Comparison of ENCODE assay signal across 8 cellular contexts in genomic region chr12:108967869-108968540, GRCh38. TPM values are rescaled to one million over a fixed set of nuclear protein-coding genes. Genes with fewer than 3 reads are reported as not detected.
DNase-seq lines count a peak whose midpoint lies in the region; ATAC-seq and TF ChIP-seq lines count a peak whose summit lies in the region.

No MANE protein-coding gene starts in this region.

- H3K27me3 ChIP-seq in AG04450 (ENCODE audit: control insufficient read depth, insufficient read depth, low read length) (peaks cover 8% of the 10 kb centered on the region), Peyer's patch (no peaks in the 10 kb centered on the region), left ventricle myocardium inferior (ENCODE audit: low read depth) (no peaks in the 10 kb centered on the region), gastroesophageal sphincter (peaks cover 39% of the 10 kb centered on the region)

- 10 to 44% methylated on average over 1 to 2 of the region's 2 CpGs for WGBS in gastroesophageal sphincter (ENCODE audit: low coverage in 1 of 2), 2 donors

- H3K9me3 Mint-ChIP-seq in activated CD4-positive, alpha-beta T cell treated with anti-CD3 and anti-CD28 coated beads, Interleukin-2, amount 10 ng/mL, durations not matched to agents 7 days and 5 days: no peaks in the 10 kb centered on the region

- no peak overlapping the region for H3K27ac Mint-ChIP-seq in activated CD4-positive, alpha-beta T cell treated with anti-CD3 and anti-CD28 coated beads, Interleukin-2, amount 10 ng/mL, durations not matched to agents 7 days and 5 days

- intact Hi-C loops in left ventricle myocardium inferior (cut with micrococcal nuclease): no loop called here

- H3K4me1 ChIP-seq in Peyer's patch (no peaks in the 10 kb centered on the region), left ventricle myocardium inferior (peaks cover 26% of the 10 kb centered on the region), gastroesophageal sphincter (no peaks in the 10 kb centered on the region)

- TF ChIP-seq POLR2A in Peyer's patch (IDR thresholded peaks at IDR 0.05) (no peak), gastroesophageal sphincter (IDR thresholded peaks at IDR 0.05) (no peak)

- H3K4me3 ChIP-seq in AG04450 (ENCODE audit: low read depth, low read length) (no peak overlapping the region), Peyer's patch (no peak overlapping the region), left ventricle myocardium inferior (no peak overlapping the region), gastroesophageal sphincter (no peak overlapping the region)

- no peak overlapping the region for H3K4me3 Mint-ChIP-seq in activated CD4-positive, alpha-beta T cell treated with anti-CD3 and anti-CD28 coated beads, Interleukin-2, amount 10 ng/mL, durations not matched to agents 7 days and 5 days

- CTCF ChIA-PET in AG04450 (lab: Charles Lee): no interaction called here
- CTCF ChIA-PET in activated CD4-positive, alpha-beta T cell treated with anti-CD3 and anti-CD28 coated beads, Interleukin-2, amount 10 ng/mL, durations not matched to agents 7 days and 5 days (lab: Charles Lee): interaction anchor here (1.3 kb wide), 1 partner anchor 164 kb away, joined by 3 read pairs; no protein-coding TSS in a partner anchor

- H3K36me3 Mint-ChIP-seq in activated CD4-positive, alpha-beta T cell treated with anti-CD3 and anti-CD28 coated beads, Interleukin-2, amount 10 ng/mL, durations not matched to agents 7 days and 5 days (ENCODE audit: low read depth): no peaks in the 10 kb centered on the region

- TF ChIP-seq CTCF in AG04450 (IDR thresholded peaks at IDR 0.05; ENCODE audit: low read depth, low read length) (peak; percentile 29), GM12874 (IDR thresholded peaks at IDR 0.05; ENCODE audit: insufficient read depth, low read depth, low read length) (peak; percentile 47; the same call in 1 of the 2 replicates), Peyer's patch (IDR thresholded peaks at IDR 0.05) (peak in 4 of 6 experiments; percentile 34 to 40 (median 38)), left ventricle myocardium inferior (IDR thresholded peaks at IDR 0.05; ENCODE audit: borderline replicate concordance) (peak; percentile 42), gastroesophageal sphincter (IDR thresholded peaks at IDR 0.05) (no peak)

- H3K27ac ChIP-seq in AG04450 (ENCODE audit: low read depth, low read length) (no peak overlapping the region), Peyer's patch (no peak overlapping the region), left ventricle myocardium inferior (replicated peaks) (peak overlapping the region; percentile 83), gastroesophageal sphincter (no peak overlapping the region)

- peaks cover 5% of the 10 kb centered on the region for H3K27me3 Mint-ChIP-seq in activated CD4-positive, alpha-beta T cell treated with anti-CD3 and anti-CD28 coated beads, Interleukin-2, amount 10 ng/mL, durations not matched to agents 7 days and 5 days

- no peak for TF ChIP-seq EP300 in gastroesophageal sphincter (IDR thresholded peaks at IDR 0.05)

- H3K36me3 ChIP-seq in Peyer's patch (no peaks in the 10 kb centered on the region), left ventricle myocardium inferior (no peaks in the 10 kb centered on the region), gastroesophageal sphincter (no peaks in the 10 kb centered on the region)

- ATAC-seq in gastroesophageal sphincter: no peak
- ATAC-seq in HG03520 (IDR thresholded peaks at IDR 0.05; ENCODE audit: unreplicated experiment): no peak

- no peak for DNase-seq in AG04450 (ENCODE audit: low read depth, low spot score)
- no peak for DNase-seq in Peyer's patch
- DNase-seq in left ventricle myocardium inferior: no peak
- DNase-seq in stimulated activated CD4-positive, alpha-beta T cell treated with anti-CD3 and anti-CD28 coated beads, Interleukin-4, amount 100 ng/mL, for 1 hour: no peak
- DNase-seq in activated CD4-positive, alpha-beta T cell treated with anti-CD3 and anti-CD28 coated beads, Interleukin-2, amount 10 ng/mL, durations not matched to agents 7 days and 5 days: no peak

- POLR2A ChIA-PET in AG04450 (lab: Yijun Ruan, JAX): no interaction called here
- POLR2A ChIA-PET in activated CD4-positive, alpha-beta T cell treated with anti-CD3 and anti-CD28 coated beads, Interleukin-2, amount 10 ng/mL, durations not matched to agents 7 days and 5 days (lab: Charles Lee): no interaction called here

- H3K9me3 ChIP-seq in AG04450 (ENCODE audit: control insufficient read depth, insufficient read depth, low read length) (no peaks in the 10 kb centered on the region), Peyer's patch (no peaks in the 10 kb centered on the region), left ventricle myocardium inferior (replicated peaks) (no peaks in the 10 kb centered on the region), gastroesophageal sphincter (no peaks in the 10 kb centered on the region)

- H3K4me1 Mint-ChIP-seq in activated CD4-positive, alpha-beta T cell treated with anti-CD3 and anti-CD28 coated beads, Interleukin-2, amount 10 ng/mL, durations not matched to agents 7 days and 5 days: no peaks in the 10 kb centered on the region

RNA-seq across cellular contexts. Expression of gene SVOP, which starts 52.9 kb away (rescaled TPM):
- not detected in 2 replicates for polyA plus RNA-seq in AG04450 (2011; rRNA removed)
- not detected in 2 replicates for polyA minus RNA-seq in AG04450 (2011; rRNA and poly(A)+ RNA removed)
- 1 to 10 TPM in 1 of 4 donors, under 1 TPM in 1, not detected in 2; 0.18 to 1.2 TPM for total RNA-seq in Peyer's patch
- total RNA-seq in left ventricle myocardium inferior: 2.6 TPM
- total RNA-seq in activated CD4-positive, alpha-beta T cell treated with anti-CD3 and anti-CD28 coated beads, Interleukin-2, amount 10 ng/mL, durations not matched to agents 7 days and 5 days: not detected
- under 1 TPM in 3 of 4 donors, not detected in 1; 0.07 to 0.13 (median 0.08) TPM for total RNA-seq in gastroesophageal sphincter

Comparison
In these comparisons a context has a peak if more than half of its experiments do, and no peak if none do; other contexts are left out.
1. CTCF ChIP-seq: peak in AG04450 (single experiment), GM12874 (single experiment), Peyer's patch (4 of 6) and left ventricle myocardium inferior (single experiment); none in gastroesophageal sphincter (0 of 4).